In the genomic region with DNA sequence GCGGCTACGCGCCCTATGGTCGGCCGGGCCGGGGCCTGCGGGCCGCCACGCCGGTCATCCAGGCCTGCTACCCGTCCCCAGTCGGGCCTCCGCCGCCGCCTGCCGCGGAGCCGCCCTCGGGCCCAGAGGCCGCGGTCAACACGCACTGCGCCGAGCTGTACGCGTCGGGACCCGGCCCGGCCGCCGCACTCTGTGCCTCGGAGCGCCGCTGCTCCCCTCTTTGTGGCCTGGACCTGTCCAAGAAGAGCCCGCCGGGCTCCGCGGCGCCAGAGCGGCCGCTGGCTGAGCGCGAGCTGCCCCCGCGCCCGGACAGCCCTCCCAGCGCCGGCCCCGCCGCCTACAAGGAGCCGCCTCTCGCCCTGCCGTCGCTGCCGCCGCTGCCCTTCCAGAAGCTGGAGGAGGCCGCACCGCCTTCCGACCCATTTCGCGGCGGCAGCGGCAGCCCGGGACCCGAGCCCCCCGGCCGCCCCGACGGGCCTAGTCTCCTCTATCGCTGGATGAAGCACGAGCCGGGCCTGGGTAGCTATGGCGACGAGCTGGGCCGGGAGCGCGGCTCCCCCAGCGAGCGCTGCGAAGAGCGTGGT, we compare ENCODE assay signal across 11 cellular contexts. TPM values are rescaled to one million over a fixed set of nuclear protein-coding genes. Genes with fewer than 3 reads are reported as not detected.
A peak's percentile ranks its signal among the peaks of the same experiment; 100 is the strongest.
DNase-seq lines count a peak whose midpoint lies in the region; ATAC-seq, FAIRE-seq and TF ChIP-seq lines count a peak whose summit lies in the region.
"Had no signal": no experiment of that assay in that cellular context is flagged by ENCODE, and none has a peak within 500 bp of the region (broad histone marks: within the 10 kb centered on the region; RNA-seq: fewer than 3 reads in every experiment).

No MANE protein-coding gene starts in this region.

- TF ChIP-seq POLR2A in heart left ventricle (IDR thresholded peaks at IDR 0.05): no peak
- no peak for TF ChIP-seq POLR2A in vagina (IDR thresholded peaks at IDR 0.05)

- H3K27ac Mint-ChIP-seq in endothelial cell (ENCODE audit: unreplicated experiment): no peak overlapping the region

- H3K27ac ChIP-seq in heart left ventricle (peak overlapping the region; percentile 67 to 98 (median 92)), neutrophil (no peak overlapping the region), vagina (peak overlapping the region; percentile 95)

- no peak overlapping the region for H3K4me3 Mint-ChIP-seq in endothelial cell (ENCODE audit: unreplicated experiment)

- H3K4me1 Mint-ChIP-seq in endothelial cell (ENCODE audit: unreplicated experiment): peaks cover 21% of the 10 kb centered on the region

- ATAC-seq in heart left ventricle: no peak
- no peak for ATAC-seq in left cardiac atrium
- no peak for ATAC-seq in GM18870 (IDR thresholded peaks at IDR 0.05; ENCODE audit: unreplicated experiment)
- no peak for ATAC-seq in HG03025 (IDR thresholded peaks at IDR 0.05; ENCODE audit: low FRiP score, unreplicated experiment)
- ATAC-seq: sciatic nerve had no signal

- no peak for FAIRE-seq in frontal cortex (lab: Jason Lieb, UNC)

- H3K4me3 ChIP-seq in heart left ventricle (peak overlapping the region; percentile 6 to 87 (median 66)), neutrophil (ENCODE audit: low read depth in 1 of 2, low read length in 1 of 2) (peak overlapping the region; percentile 38 to 47), vagina (peak overlapping the region; percentile 66 to 70)

- H3K27me3 ChIP-seq in heart left ventricle (peaks cover 0 to 51% (median 10%) of the 10 kb centered on the region in 9 donors), neutrophil (peaks cover 61% of the 10 kb centered on the region), vagina (peaks cover 6% of the 10 kb centered on the region)

- TF ChIP-seq CTCF in heart left ventricle (IDR thresholded peaks at IDR 0.05) (no peak), endothelial cell (IDR thresholded peaks at IDR 0.05; ENCODE audit: unreplicated experiment) (no peak), neutrophil (IDR thresholded peaks at IDR 0.05) (no peak), vagina (IDR thresholded peaks at IDR 0.05) (no peak)

- peaks cover 0 to 84% (median 58%) of the 10 kb centered on the region in 12 donors for H3K4me1 ChIP-seq in heart left ventricle
- H3K4me1 ChIP-seq in neutrophil (ENCODE audit: control insufficient read depth in 1 of 2, insufficient read depth in 1 of 2, low read depth in 1 of 2, low read length in 1 of 2): peaks cover 67 to 81% of the 10 kb centered on the region in 2 experiments
- peaks cover 52% of the 10 kb centered on the region for H3K4me1 ChIP-seq in vagina

- peaks cover 25% of the 10 kb centered on the region for H3K27me3 Mint-ChIP-seq in endothelial cell (ENCODE audit: unreplicated experiment)

- DNase-seq in heart left ventricle: peak in 1 of 5 donors; percentile 68
- no peak for DNase-seq in left cardiac atrium
- DNase-seq in endothelial cell (ENCODE audit: low spot score): peak; percentile 45
- no peak for DNase-seq in vagina (ENCODE audit: extremely low spot score in 2 of 2)
- DNase-seq in frontal cortex (ENCODE audit: low spot score in 2 of 2): no peak
- DNase-seq: AML-193, SHP77 treated with DMSO at 0.1 percent for 48 hours had no signal

- peaks cover 14% of the 10 kb centered on the region for H3K36me3 Mint-ChIP-seq in endothelial cell (ENCODE audit: low read depth, unreplicated experiment)

- H3K36me3 ChIP-seq in heart left ventricle (peaks cover 0 to 53% (median 21%) of the 10 kb centered on the region in 9 donors), neutrophil (peaks cover 5% of the 10 kb centered on the region), vagina (peaks cover 0 to 11% of the 10 kb centered on the region in 2 donors)

- H3K9me3 ChIP-seq in heart left ventricle (no peaks in the 10 kb centered on the region), neutrophil (no peaks in the 10 kb centered on the region), vagina (no peaks in the 10 kb centered on the region)

- no peaks in the 10 kb centered on the region for H3K9me3 Mint-ChIP-seq in endothelial cell (ENCODE audit: unreplicated experiment)

- intact Hi-C loops in heart left ventricle (cut with DNase I): loop anchor here in 3 of 10 donors (5.0 to 10.0 kb wide), 3 partner anchors 35 to 228 kb away; no protein-coding TSS in a partner anchor
- intact Hi-C loops in left cardiac atrium (cut with DNase I): loop anchor here in 1 of 2 donors (5.0 kb wide), 1 partner anchor 35 kb away; no protein-coding TSS in a partner anchor
- intact Hi-C loops in vagina (cut with DNase I): loop anchor here (2.0 to 10.0 kb wide), 4 partner anchors 34 to 338 kb away; no protein-coding TSS in a partner anchor

- WGBS in heart left ventricle, 4 donors: 3 to 17% (median 7%) methylated on average over 10 to 81 of the region's 81 CpGs

RNA-seq across cellular contexts. Expression of a gene that starts 2.3 kb away (rescaled TPM):
- total RNA-seq in heart left ventricle (10 to 100 TPM in 7 of 9 donors, 1 to 10 TPM in 2; 8.9 to 29.6 (median 16.7) TPM), left cardiac atrium (10 to 100 TPM; 20.6 to 22.1 TPM), endothelial cell (ENCODE audit: unreplicated experiment) (0.72 TPM), vagina (33.1 TPM), frontal cortex (3.3 TPM)
- 10 to 100 TPM in 1 of 2 donors, 1 to 10 TPM in 1; 8.3 to 11.7 TPM for polyA plus RNA-seq in heart left ventricle

RNA-seq across cellular contexts. Expression of a gene that starts 15.4 kb away (rescaled TPM):
- total RNA-seq in heart left ventricle (10 to 100 TPM; 16.0 to 30.2 (median 20.0) TPM), left cardiac atrium (10 to 100 TPM; 15.4 to 26.5 TPM), endothelial cell (ENCODE audit: unreplicated experiment) (32.7 TPM), vagina (24.3 TPM), frontal cortex (14.7 TPM)
- 10 to 100 TPM; 26.6 to 52.4 TPM for polyA plus RNA-seq in heart left ventricle

RNA-seq across cellular contexts. Expression of a gene that starts 27.3 kb away (rescaled TPM):
- total RNA-seq in heart left ventricle (10 to 100 TPM; 14.0 to 38.1 (median 27.6) TPM), left cardiac atrium (10 to 100 TPM; 21.2 to 30.8 TPM), endothelial cell (ENCODE audit: unreplicated experiment) (27.1 TPM), vagina (43.0 TPM), frontal cortex (21.6 TPM)
- polyA plus RNA-seq in heart left ventricle: 10 to 100 TPM; 18.8 to 23.4 TPM

RNA-seq across cellular contexts. Expression of a gene that starts 32.1 kb away (rescaled TPM):
- total RNA-seq in heart left ventricle: 1 to 10 TPM; 1.7 to 4.2 (median 2.7) TPM
- 1 to 10 TPM; 2.2 to 4.9 TPM for polyA plus RNA-seq in heart left ventricle
- 1 to 10 TPM; 6.2 to 7.6 TPM for total RNA-seq in left cardiac atrium
- total RNA-seq in endothelial cell (ENCODE audit: unreplicated experiment): not detected
- total RNA-seq in vagina: 3.7 TPM
- total RNA-seq in frontal cortex: 20.4 TPM
